8 cellular contexts compared by ENCODE assay signal in the genomic region with DNA sequence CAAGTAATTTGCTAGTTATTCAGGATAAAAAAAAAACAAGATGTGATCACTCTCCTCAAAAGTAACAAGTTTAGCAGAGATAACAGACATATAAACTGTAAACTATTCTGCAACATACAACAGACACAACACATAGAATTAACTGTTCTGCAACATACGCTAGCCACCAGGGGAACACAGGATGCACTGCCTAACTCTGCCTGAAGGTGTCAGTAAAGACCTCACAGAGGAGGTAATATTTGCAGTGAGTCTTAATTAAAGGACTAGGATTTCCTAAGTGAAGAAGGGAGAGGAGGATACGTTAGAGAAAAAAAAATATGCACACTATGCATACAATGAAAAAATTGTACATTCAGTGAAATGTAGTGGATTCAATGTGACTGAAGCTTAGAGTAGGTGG.
DNase-seq lines count a peak whose midpoint lies in the region; ATAC-seq and TF ChIP-seq lines count a peak whose summit lies in the region.
"Not testable (repeated sequence)": the region's sequence is repeated elsewhere in the genome, so short reads cannot be mapped to it uniquely, and the experiment has no call there.

No MANE protein-coding gene starts in this region.

- not testable (repeated sequence) for H3K9ac ChIP-seq in neural progenitor cell

- ATAC-seq in CD4-positive, CD25-positive, alpha-beta regulatory T cell (ENCODE audit: low read depth in 2 of 2), result peak; percentile 94 to 96
- peak; percentile 71 for ATAC-seq in HG03139 (IDR thresholded peaks at IDR 0.05; ENCODE audit: unreplicated experiment)

- not testable (repeated sequence) for H3K4me1 ChIP-seq in CD4-positive, CD25-positive, alpha-beta regulatory T cell (ENCODE audit: control insufficient read depth, insufficient read depth, low read length, poor library complexity, severe bottlenecking); neural progenitor cell

- H3K4me3 ChIP-seq in CD4-positive, CD25-positive, alpha-beta regulatory T cell (ENCODE audit: low read depth, low read length); WI38 (ENCODE audit: low read depth, low read length); fibroblast of pulmonary artery (replicated peaks; ENCODE audit: low read depth, low read length); neural progenitor cell: not testable (repeated sequence)

- H3K27ac Mint-ChIP-seq in CD4-positive, CD25-positive, alpha-beta regulatory T cell; neural progenitor cell: not testable (repeated sequence)

- H3K27me3 Mint-ChIP-seq in CD4-positive, CD25-positive, alpha-beta regulatory T cell; neural progenitor cell (ENCODE audit: insufficient read depth, low read depth): not testable (repeated sequence)

- not testable (repeated sequence) for H3K9me3 ChIP-seq in CD4-positive, CD25-positive, alpha-beta regulatory T cell (ENCODE audit: control insufficient read depth in 2 of 2, low read length in 2 of 2); neural progenitor cell (ENCODE audit: low read depth)

- H3K4me2 ChIP-seq in neural progenitor cell, result not testable (repeated sequence)

- not testable (repeated sequence) for H3K4me1 Mint-ChIP-seq in CD4-positive, CD25-positive, alpha-beta regulatory T cell; neural progenitor cell

- not testable (repeated sequence) for H3K36me3 Mint-ChIP-seq in CD4-positive, CD25-positive, alpha-beta regulatory T cell; neural progenitor cell

- not testable (repeated sequence) for H3K27me3 ChIP-seq in CD4-positive, CD25-positive, alpha-beta regulatory T cell (ENCODE audit: control insufficient read depth, insufficient read depth, low read length); neural progenitor cell

- not testable (repeated sequence) for H3K79me2 ChIP-seq in neural progenitor cell (ENCODE audit: low read depth)

- H3F3A ChIP-seq in neural progenitor cell (ENCODE audit: low read depth), result not testable (repeated sequence)

- not testable (repeated sequence) for H3K9me3 Mint-ChIP-seq in CD4-positive, CD25-positive, alpha-beta regulatory T cell; neural progenitor cell

- TF ChIP-seq CTCF in GM20000 (IDR thresholded peaks at IDR 0.05; ENCODE audit: extremely low read depth, missing control alignments) (peak; percentile 58), WI38 (IDR thresholded peaks at IDR 0.05; ENCODE audit: low read depth, low read length) (peak; percentile 16; the same call in 1 of the 2 replicates), fibroblast of pulmonary artery (IDR thresholded peaks at IDR 0.05; ENCODE audit: low read length, missing control alignments) (peak; percentile 26), neural progenitor cell (IDR thresholded peaks at IDR 0.05) (peak; percentile 52)

- not testable (repeated sequence) for H4K20me1 ChIP-seq in neural progenitor cell (ENCODE audit: low read depth)

- DNase-seq in CD4-positive, CD25-positive, alpha-beta regulatory T cell, result peak in 2 of 3 donors; percentile 76 to 83
- not testable (repeated sequence) for DNase-seq in GM20000 (ENCODE audit: low spot score); fibroblast of pulmonary artery (ENCODE audit: low read depth); neural progenitor cell (ENCODE audit: low spot score)
- peak; percentile 89 for DNase-seq in activated effector memory CD4-positive, alpha-beta T cell treated with anti-CD3 and anti-CD28 coated beads, Interleukin-2, amount 50 U/mL, for 16 hours
- DNase-seq in stimulated activated CD8-positive, alpha-beta memory T cell treated with anti-CD3 and anti-CD28 coated beads, Interleukin-2, amount 100 ng/mL, for 1 hour (ENCODE audit: low read depth in 2 of 2), result peak; percentile 65 to 73

- not testable (repeated sequence) for H2AFZ ChIP-seq in neural progenitor cell (replicated peaks)

- not testable (repeated sequence) for H3K36me3 ChIP-seq in CD4-positive, CD25-positive, alpha-beta regulatory T cell (ENCODE audit: control insufficient read depth, insufficient read depth, low read length); neural progenitor cell

- not testable (repeated sequence) for H3K27ac ChIP-seq in CD4-positive, CD25-positive, alpha-beta regulatory T cell (ENCODE audit: insufficient read depth, low read length, poor library complexity, severe bottlenecking); neural progenitor cell

- H3K4me3 Mint-ChIP-seq in CD4-positive, CD25-positive, alpha-beta regulatory T cell; neural progenitor cell: not testable (repeated sequence)
